Comparison of ENCODE assay signal across 15 cellular contexts in genomic region chr12:108582981-108583770, GRCh38. TPM values are rescaled to one million over a fixed set of nuclear protein-coding genes. Genes with fewer than 3 reads are reported as not detected.
A peak's percentile ranks its signal among the peaks of the same experiment; 100 is the strongest.
DNase-seq lines count a peak whose midpoint lies in the region; ATAC-seq and TF ChIP-seq lines count a peak whose summit lies in the region.
"Had no signal": no experiment of that assay in that cellular context is flagged by ENCODE, and none has a peak within 500 bp of the region (broad histone marks: within the 10 kb centered on the region; RNA-seq: fewer than 3 reads in every experiment).

No MANE protein-coding gene starts in this region.

- H3K27ac ChIP-seq in smooth muscle cell (ENCODE audit: low read depth), result peak overlapping the region; percentile 50
- H3K27ac ChIP-seq: Peyer's patch had no signal

- WGBS in smooth muscle cell (ENCODE audit: low lambda C conversion rate), result 63% methylated on average over 9 of the region's 9 CpGs

- H3K79me2 ChIP-seq in smooth muscle cell (ENCODE audit: low read depth), result no peaks in the 10 kb centered on the region

- no peaks in the 10 kb centered on the region for H4K20me1 ChIP-seq in smooth muscle cell (ENCODE audit: low read depth)

- H3K4me1 ChIP-seq in smooth muscle cell (ENCODE audit: low read depth), result peaks cover 12% of the 10 kb centered on the region
- H3K4me1 ChIP-seq: HAP-1, Peyer's patch had no signal

- H3K27me3 ChIP-seq in smooth muscle cell (ENCODE audit: low read depth), result no peaks in the 10 kb centered on the region
- H3K27me3 ChIP-seq: Peyer's patch had no signal

- H3K9me3 ChIP-seq in smooth muscle cell (replicated peaks; ENCODE audit: low read depth), result no peaks in the 10 kb centered on the region
- H3K9me3 ChIP-seq: HAP-1, Peyer's patch had no signal

- TF ChIP-seq CTCF in GM13976 (IDR thresholded peaks at IDR 0.05; ENCODE audit: borderline replicate concordance, control extremely low read depth, extremely low read depth, insufficient read depth, missing control alignments) (no peak), nephron (IDR thresholded peaks at IDR 0.05; ENCODE audit: unreplicated experiment in 3 of 3) (no peak), smooth muscle cell (IDR thresholded peaks at IDR 0.05; ENCODE audit: borderline replicate concordance, insufficient read depth, poor library complexity, severe bottlenecking) (no peak)

- no peaks in the 10 kb centered on the region for H3K36me3 Mint-ChIP-seq in nephron (ENCODE audit: low read depth)

- no peaks in the 10 kb centered on the region for H3K27me3 Mint-ChIP-seq in nephron (ENCODE audit: low read depth)
- H3K27me3 Mint-ChIP-seq: CD4-positive, alpha-beta T cell had no signal

- ATAC-seq in GM21381 (IDR thresholded peaks at IDR 0.05; ENCODE audit: unreplicated experiment), result no peak

- peak overlapping the region in 1 of 3 experiments; percentile 54 for H3K4me3 Mint-ChIP-seq in nephron
- H3K4me3 Mint-ChIP-seq: CD4-positive, alpha-beta T cell had no signal

- peaks cover 13% of the 10 kb centered on the region for H3F3A ChIP-seq in smooth muscle cell (ENCODE audit: low read depth)

- no peak overlapping the region for H2AFZ ChIP-seq in smooth muscle cell (ENCODE audit: low read depth)

- peak overlapping the region; percentile 67 to 87 (median 77) for H3K27ac Mint-ChIP-seq in nephron
- H3K27ac Mint-ChIP-seq: CD4-positive, alpha-beta T cell had no signal

- DNase-seq in GM13976 (ENCODE audit: low spot score), result peak; percentile 25
- peak; percentile 45 for DNase-seq in astrocyte of the hippocampus (ENCODE audit: low read depth, low spot score)
- no peak for DNase-seq in smooth muscle cell (lab: John Stamatoyannopoulos, UW; ENCODE audit: unreplicated experiment)
- no peak for DNase-seq in NCI-H2029 (lab: John Stamatoyannopoulos, UW)
- no peak for DNase-seq in NCI-H1105 (lab: John Stamatoyannopoulos, UW)
- DNase-seq: CD4-positive, alpha-beta T cell; DND-41; GF-D8; NCI-H1930; SIG-M5 had no signal

- no peaks in the 10 kb centered on the region for H3K9me3 Mint-ChIP-seq in nephron
- H3K9me3 Mint-ChIP-seq: CD4-positive, alpha-beta T cell had no signal

- in situ Hi-C loops in GM13976 (cut with MboI; ENCODE audit: low sequenced_read_pairs, unreplicated experiment), result no loop called here

- no peaks in the 10 kb centered on the region for H3K36me3 ChIP-seq in smooth muscle cell (ENCODE audit: low read depth)
- H3K36me3 ChIP-seq: HAP-1, Peyer's patch had no signal

- H3K4me3 ChIP-seq in smooth muscle cell, result no peak overlapping the region
- H3K4me3 ChIP-seq: HAP-1, Peyer's patch had no signal

- no peak overlapping the region for H3K9ac ChIP-seq in smooth muscle cell (ENCODE audit: low read depth)

- peak overlapping the region; percentile 29 for H3K4me2 ChIP-seq in smooth muscle cell

- peaks cover 66% of the 10 kb centered on the region for H3K4me1 Mint-ChIP-seq in nephron

RNA-seq across cellular contexts. Expression of gene TMEM119, which starts 14.7 kb away (rescaled TPM):
- total RNA-seq in smooth muscle cell, result 40.9 and 41.9 TPM in 2 replicates
- 67.2 and 103 TPM in 2 replicates for polyA plus RNA-seq in smooth muscle cell
- total RNA-seq: A673 had no signal

RNA-seq across cellular contexts. Expression of gene ISCU, which starts 20.8 kb away (rescaled TPM):
- total RNA-seq in smooth muscle cell, result 134 and 138 TPM in 2 replicates
- 140 and 154 TPM in 2 replicates for polyA plus RNA-seq in smooth muscle cell

RNA-seq across cellular contexts. Expression of gene SART3, which starts 22.2 kb away (rescaled TPM):
- 64.3 and 94.5 TPM in 2 replicates for total RNA-seq in smooth muscle cell
- 22.7 and 27.2 TPM in 2 replicates for polyA plus RNA-seq in smooth muscle cell

RNA-seq across cellular contexts. Expression of gene SELPLG, which starts 50.5 kb away (rescaled TPM):
- total RNA-seq in smooth muscle cell, result 1.3 and 2.0 TPM in 2 replicates
- 0.09 and 1.6 TPM in 2 replicates for polyA plus RNA-seq in smooth muscle cell

Comparison
In these comparisons a context has a peak if more than half of its experiments do, and no peak if none do; other contexts are left out.
1. DNase-seq: peak in GM13976 (single experiment) and astrocyte of the hippocampus (single experiment); none in smooth muscle cell (single experiment), NCI-H2029 (single experiment) and NCI-H1105 (single experiment).